In the genomic region with DNA sequence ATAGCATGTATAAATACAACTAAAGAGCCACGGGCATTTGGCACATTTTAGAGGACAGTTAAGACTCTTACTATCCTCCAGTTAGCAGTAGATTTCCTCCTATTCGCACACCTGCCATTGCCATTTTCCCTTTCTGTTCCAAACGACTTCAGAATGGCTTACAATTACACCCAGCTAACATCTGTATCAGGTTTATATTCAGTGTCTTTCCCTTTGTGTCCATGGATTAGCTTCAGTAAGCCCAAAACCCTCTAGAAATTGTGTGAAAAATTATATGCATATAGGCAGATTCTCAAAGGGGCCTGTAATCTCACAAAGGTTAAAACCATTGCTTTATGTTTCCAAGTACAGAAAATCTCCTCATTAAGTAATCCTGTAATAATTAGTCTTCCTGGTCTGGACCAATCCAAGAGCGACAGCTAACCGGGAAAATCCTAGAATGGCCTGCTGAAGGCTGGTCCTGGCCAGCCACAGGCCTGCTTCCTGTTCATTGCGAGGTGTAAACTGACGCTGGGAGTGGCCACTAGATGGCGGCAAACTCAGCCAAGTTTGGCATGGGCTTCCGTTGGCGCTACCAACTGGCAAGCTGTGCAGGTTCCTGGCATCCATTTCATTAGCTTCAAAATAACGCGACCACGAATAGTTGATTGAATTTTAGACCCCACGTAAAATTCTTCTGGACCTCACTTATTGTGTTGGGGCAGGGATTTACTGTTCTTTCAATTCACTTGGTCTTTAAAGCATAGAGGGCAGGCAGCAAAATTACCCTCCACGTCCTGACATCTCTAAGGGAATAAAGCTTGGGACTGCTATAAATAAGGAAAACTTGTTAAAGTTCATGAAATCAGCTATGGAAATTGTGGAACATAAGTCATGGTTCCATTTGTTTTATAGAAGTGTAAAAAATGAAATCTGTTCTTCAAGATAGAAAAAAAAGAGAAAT, we compare ENCODE assay signal across 8 cellular contexts.
A peak's percentile ranks its signal among the peaks of the same experiment; 100 is the strongest.
DNase-seq lines count a peak whose midpoint lies in the region; ATAC-seq and TF ChIP-seq lines count a peak whose summit lies in the region.

No MANE protein-coding gene starts in this region.

- in situ Hi-C loops in brain microvascular endothelial cell (cut with HindIII; ENCODE audit: low pct_ligation_motif_present, low sequenced_read_pairs): no loop called here

- TF ChIP-seq CTCF in 22Rv1 (IDR thresholded peaks at IDR 0.05) (peak; percentile 94), brain microvascular endothelial cell (IDR thresholded peaks at IDR 0.05; ENCODE audit: low read depth, low read length, missing control alignments) (peak; percentile 96)

- H3K27me3 ChIP-seq in brain microvascular endothelial cell (replicated peaks): no peaks in the 10 kb centered on the region

- ATAC-seq in GM18502 (IDR thresholded peaks at IDR 0.05; ENCODE audit: poor library complexity, unreplicated experiment) (peak; percentile 91), HG03060 (IDR thresholded peaks at IDR 0.05; ENCODE audit: low read depth, unreplicated experiment) (peak; percentile 69)

- no peak overlapping the region for H3K4me3 ChIP-seq in brain microvascular endothelial cell (ENCODE audit: low read depth, low read length)

- no peaks in the 10 kb centered on the region for H3K36me3 ChIP-seq in brain microvascular endothelial cell (replicated peaks)

- DNase-seq in NCI-H2107 (lab: John Stamatoyannopoulos, UW) (peak; percentile 68), UCSD-AML1 (lab: John Stamatoyannopoulos, UW; ENCODE audit: unreplicated experiment) (peak; percentile 87), brain microvascular endothelial cell (peak; percentile 78), iris pigment epithelial cell (ENCODE audit: low read depth) (peak; percentile 81)
- peak; percentile 84 to 92 for DNase-seq in stimulated activated CD4-positive, alpha-beta T cell treated with anti-CD3 and anti-CD28 coated beads, Interleukin-15, amount 100 ng/mL, for 48 hours (ENCODE audit: low read depth in 2 of 2)

- no peak overlapping the region for H3K27ac ChIP-seq in 22Rv1
- H3K27ac ChIP-seq in brain microvascular endothelial cell: no peak overlapping the region
